In genomic region chr20:43824699-43825402, GRCh38 we compare ENCODE assay signal across 9 cellular contexts.
A peak's percentile ranks its signal among the peaks of the same experiment; 100 is the strongest.
DNase-seq lines count a peak whose midpoint lies in the region; ATAC-seq and TF ChIP-seq lines count a peak whose summit lies in the region.
"Had no signal": no experiment of that assay in that cellular context is flagged by ENCODE, and none has a peak within 500 bp of the region (broad histone marks: within the 10 kb centered on the region; RNA-seq: fewer than 3 reads in every experiment).

No MANE protein-coding gene starts in this region.

- H3K4me3 ChIP-seq in GM12864 (ENCODE audit: low read depth, low read length): no peak overlapping the region
- H3K4me3 ChIP-seq in mesenchymal stem cell (ENCODE audit: insufficient read depth in 1 of 2, low read depth in 1 of 2, low read length in 2 of 2): no peak overlapping the region
- H3K4me3 ChIP-seq: thoracic aorta had no signal

- WGBS in mesenchymal stem cell: 45% methylated on average over 6 of the region's 6 CpGs

- TF ChIP-seq CTCF in GM12864 (IDR thresholded peaks at IDR 0.05; ENCODE audit: low read depth, low read length, missing control alignments): no peak

- no peak overlapping the region for H2BK5ac ChIP-seq in mesenchymal stem cell (ENCODE audit: low read depth, low read length, poor library complexity, severe bottlenecking)

- H3K4me1 Mint-ChIP-seq in activated CD4-positive, alpha-beta T cell treated with anti-CD3 and anti-CD28 coated beads for 36 hours: peaks cover 12% of the 10 kb centered on the region
- peaks cover 12% of the 10 kb centered on the region for H3K4me1 Mint-ChIP-seq in activated naive CD8-positive, alpha-beta T cell treated with anti-CD3 and anti-CD28 coated beads for 36 hours

- no peaks in the 10 kb centered on the region for H3K79me1 ChIP-seq in mesenchymal stem cell (replicated peaks; ENCODE audit: low read length, poor library complexity, severe bottlenecking)

- H3K18ac ChIP-seq in mesenchymal stem cell (ENCODE audit: low read depth in 1 of 2, low read length in 2 of 2): no peak overlapping the region

- H2BK12ac ChIP-seq in mesenchymal stem cell (ENCODE audit: low read length in 2 of 2): no peak overlapping the region

- H3K9me3 ChIP-seq in mesenchymal stem cell (ENCODE audit: control insufficient read depth, low read length): no peaks in the 10 kb centered on the region
- H3K9me3 ChIP-seq: thoracic aorta had no signal

- POLR2A ChIA-PET in activated CD4-positive, alpha-beta T cell treated with anti-CD3 and anti-CD28 coated beads for 36 hours (lab: Charles Lee): no interaction called here

- H3K4ac ChIP-seq in mesenchymal stem cell (ENCODE audit: low read depth in 1 of 2, low read length in 2 of 2): no peak overlapping the region

- no peak overlapping the region for H2BK120ac ChIP-seq in mesenchymal stem cell (ENCODE audit: low read depth, low read length)

- no peak overlapping the region for H2BK15ac ChIP-seq in mesenchymal stem cell (ENCODE audit: low read depth, poor library complexity, severe bottlenecking)

- H3K9me3 Mint-ChIP-seq in activated CD4-positive, alpha-beta T cell treated with anti-CD3 and anti-CD28 coated beads for 36 hours (ENCODE audit: low read depth): peaks cover 3% of the 10 kb centered on the region
- no peaks in the 10 kb centered on the region for H3K9me3 Mint-ChIP-seq in activated naive CD8-positive, alpha-beta T cell treated with anti-CD3 and anti-CD28 coated beads for 36 hours

- H3K9ac ChIP-seq in mesenchymal stem cell (ENCODE audit: low read length): no peak overlapping the region

- no peaks in the 10 kb centered on the region for H3K36me3 Mint-ChIP-seq in activated CD4-positive, alpha-beta T cell treated with anti-CD3 and anti-CD28 coated beads for 36 hours (ENCODE audit: low read depth)
- no peaks in the 10 kb centered on the region for H3K36me3 Mint-ChIP-seq in activated naive CD8-positive, alpha-beta T cell treated with anti-CD3 and anti-CD28 coated beads for 36 hours

- no peak overlapping the region for H3K27ac ChIP-seq in mesenchymal stem cell (ENCODE audit: low read length, poor library complexity, severe bottlenecking)
- H3K27ac ChIP-seq: thoracic aorta had no signal

- peaks cover 1% of the 10 kb centered on the region for H3K27me3 Mint-ChIP-seq in activated CD4-positive, alpha-beta T cell treated with anti-CD3 and anti-CD28 coated beads for 36 hours
- H3K27me3 Mint-ChIP-seq in activated naive CD8-positive, alpha-beta T cell treated with anti-CD3 and anti-CD28 coated beads for 36 hours: peaks cover 21% of the 10 kb centered on the region

- intact Hi-C loops in activated CD4-positive, alpha-beta T cell treated with anti-CD3 and anti-CD28 coated beads for 36 hours (cut with DNase I, micrococcal nuclease): loop anchor here in 1 of 2 experiments (5.0 kb wide), 1 partner anchor 38 kb away; no protein-coding TSS in a partner anchor

- peak; percentile 40 for DNase-seq in GM12864 (ENCODE audit: low read depth)
- peak; percentile 57 for DNase-seq in HT-29 (ENCODE audit: low spot score)
- DNase-seq in astrocyte of the hippocampus (ENCODE audit: low read depth, low spot score): peak; percentile 81
- DNase-seq in mesenchymal stem cell: peak; percentile 59
- no peak for DNase-seq in activated naive CD4-positive, alpha-beta T cell treated with anti-CD3 and anti-CD28 coated beads, Interleukin-2, amount 50 U/mL, for 16 hours
- DNase-seq in activated CD4-positive, alpha-beta T cell treated with anti-CD3 and anti-CD28 coated beads for 36 hours: no peak
- DNase-seq in activated naive CD8-positive, alpha-beta T cell treated with anti-CD3 and anti-CD28 coated beads for 36 hours: no peak

- H3K4me1 ChIP-seq in mesenchymal stem cell (ENCODE audit: control insufficient read depth, insufficient read depth, low read depth, low read length): no peaks in the 10 kb centered on the region

- H2AFZ ChIP-seq in mesenchymal stem cell (ENCODE audit: low read depth, low read length): no peak overlapping the region

- H4K8ac ChIP-seq in mesenchymal stem cell (ENCODE audit: low read length): no peak overlapping the region

- H3K4me2 ChIP-seq in mesenchymal stem cell (ENCODE audit: low read length, poor library complexity, severe bottlenecking): no peak overlapping the region

- H3K23ac ChIP-seq in mesenchymal stem cell (ENCODE audit: low read length in 2 of 2): no peak overlapping the region

- H2AK5ac ChIP-seq in mesenchymal stem cell (ENCODE audit: low read length, severe bottlenecking): no peak overlapping the region

- no peaks in the 10 kb centered on the region for H3K36me3 ChIP-seq in mesenchymal stem cell (ENCODE audit: control insufficient read depth in 1 of 2, insufficient read depth in 2 of 2, low read depth in 1 of 2, low read length in 2 of 2)
- H3K36me3 ChIP-seq: thoracic aorta had no signal

- no peak overlapping the region for H3K4me3 Mint-ChIP-seq in activated CD4-positive, alpha-beta T cell treated with anti-CD3 and anti-CD28 coated beads for 36 hours
- H3K4me3 Mint-ChIP-seq in activated naive CD8-positive, alpha-beta T cell treated with anti-CD3 and anti-CD28 coated beads for 36 hours: no peak overlapping the region

- H3K27ac Mint-ChIP-seq in activated CD4-positive, alpha-beta T cell treated with anti-CD3 and anti-CD28 coated beads for 36 hours: no peak overlapping the region
- no peak overlapping the region for H3K27ac Mint-ChIP-seq in activated naive CD8-positive, alpha-beta T cell treated with anti-CD3 and anti-CD28 coated beads for 36 hours

- peaks cover 30% of the 10 kb centered on the region in 2 experiments for H3K27me3 ChIP-seq in mesenchymal stem cell (ENCODE audit: control insufficient read depth in 1 of 2, insufficient read depth in 1 of 2, low read length in 2 of 2)

- CTCF ChIA-PET in activated CD4-positive, alpha-beta T cell treated with anti-CD3 and anti-CD28 coated beads for 36 hours (lab: Charles Lee): interaction anchor here (0.6 to 2.1 kb wide), 4 partner anchors 15 to 222 kb away, joined by 3 to 11 read pairs (median 4); no protein-coding TSS in a partner anchor

- no peak overlapping the region for H4K91ac ChIP-seq in mesenchymal stem cell (ENCODE audit: low read length)

- H3K14ac ChIP-seq in mesenchymal stem cell (ENCODE audit: low read length in 2 of 2): no peak overlapping the region

- ATAC-seq in activated CD4-positive, alpha-beta T cell treated with anti-CD3 and anti-CD28 coated beads for 36 hours: no peak
- ATAC-seq in HG03520 (IDR thresholded peaks at IDR 0.05; ENCODE audit: unreplicated experiment): no peak

Comparison
In these comparisons a context has a peak if more than half of its experiments do, and no peak if none do; other contexts are left out.
1. DNase-seq: peak in GM12864 (single experiment), HT-29 (single experiment), astrocyte of the hippocampus (single experiment) and mesenchymal stem cell (single experiment); none in activated naive CD4-positive, alpha-beta T cell treated with anti-CD3 and anti-CD28 coated beads, Interleukin-2, amount 50 U/mL, for 16 hours (single experiment), activated CD4-positive, alpha-beta T cell treated with anti-CD3 and anti-CD28 coated beads for 36 hours (single experiment) and activated naive CD8-positive, alpha-beta T cell treated with anti-CD3 and anti-CD28 coated beads for 36 hours (single experiment).